In genomic region chr1:50430010-50430405, GRCh38 we compare ENCODE assay signal across 1 cellular context.
TF ChIP-seq lines count a peak whose summit lies in the region.

No MANE protein-coding gene starts in this region.

TF ChIP-seq in H1, 55 proteins besides CTCF, POLR2A, EP300 and RAD21:
- TF ChIP-seq KDM1A (IDR thresholded peaks at IDR 0.05; ENCODE audit: borderline replicate concordance, low read length) (no peak), CHD7 (IDR thresholded peaks at IDR 0.05; ENCODE audit: insufficient replicate concordance, low read length) (no peak), BRCA1 (IDR thresholded peaks at IDR 0.05; ENCODE audit: low read depth, low read length) (no peak)
